Comparison of ENCODE assay signal across 8 cellular contexts in genomic region chr22:41021655-41022454, GRCh38.
A peak's percentile ranks its signal among the peaks of the same experiment; 100 is the strongest.
DNase-seq lines count a peak whose midpoint lies in the region; ATAC-seq, FAIRE-seq and TF ChIP-seq lines count a peak whose summit lies in the region.

No MANE protein-coding gene starts in this region.

- no peaks in the 10 kb centered on the region for H3K79me1 ChIP-seq in neuronal stem cell (ENCODE audit: low read depth, low read length)

- H3K27me3 ChIP-seq in neuronal stem cell (ENCODE audit: control insufficient read depth in 3 of 3, insufficient read depth in 3 of 3, low read depth in 1 of 3, low read length in 3 of 3), result peaks cover 0 to 16% (median 11%) of the 10 kb centered on the region in 3 experiments
- H3K27me3 ChIP-seq in thymus (ENCODE audit: control insufficient read depth, insufficient read depth), result no peaks in the 10 kb centered on the region

- no peaks in the 10 kb centered on the region for H3K9me3 ChIP-seq in neuronal stem cell (replicated peaks in 1 of 2; ENCODE audit: control insufficient read depth in 2 of 2, insufficient read depth in 1 of 2, low read depth in 1 of 2, low read length in 2 of 2)
- no peaks in the 10 kb centered on the region for H3K9me3 ChIP-seq in thymus (ENCODE audit: control insufficient read depth)

- no peak overlapping the region for H4K8ac ChIP-seq in neuronal stem cell (ENCODE audit: low read depth, low read length)

- H3K14ac ChIP-seq in neuronal stem cell (ENCODE audit: low read length), result peak overlapping the region; percentile 56

- peak overlapping the region; percentile 96 for H3K18ac ChIP-seq in neuronal stem cell (ENCODE audit: low read length)

- no peak for FAIRE-seq in RCC 7860 (lab: Jason Lieb, UNC)

- no peaks in the 10 kb centered on the region for H3K36me3 ChIP-seq in neuronal stem cell (replicated peaks in 1 of 2; ENCODE audit: control insufficient read depth in 2 of 2, insufficient read depth in 2 of 2, low read length in 2 of 2)
- no peaks in the 10 kb centered on the region for H3K36me3 ChIP-seq in thymus (ENCODE audit: control insufficient read depth, insufficient read depth)

- H2BK5ac ChIP-seq in neuronal stem cell (ENCODE audit: low read length), result no peak overlapping the region

- WGBS in neuronal stem cell (ENCODE audit: extremely low coverage in 2 of 2, insufficient read length in 2 of 2, insufficient replicate concordance in 1 of 2), 2 donors, result no CpG with 5 or more reads among the region's 84 CpGs
- WGBS in thymus, result 2% methylated on average over 84 of the region's 84 CpGs

- H3K4me3 ChIP-seq in AG09309 (ENCODE audit: control insufficient read depth, low read depth, low read length), result peak overlapping the region; percentile 61
- H3K4me3 ChIP-seq in neuronal stem cell (ENCODE audit: low read length in 2 of 2), result peak overlapping the region; percentile 66 to 79
- H3K4me3 ChIP-seq in thymus (ENCODE audit: low read length), result peak overlapping the region; percentile 84

- H3K4ac ChIP-seq in neuronal stem cell (ENCODE audit: low read length), result no peak overlapping the region

- ATAC-seq in GM18867 (IDR thresholded peaks at IDR 0.05; ENCODE audit: unreplicated experiment) (peak; percentile 63), HG03571 (IDR thresholded peaks at IDR 0.05; ENCODE audit: unreplicated experiment) (peak; percentile 70)

- H3K4me1 ChIP-seq in neuronal stem cell (ENCODE audit: control insufficient read depth in 2 of 2, insufficient read depth in 1 of 2, low read depth in 1 of 2, low read length in 2 of 2) (peaks cover 5% of the 10 kb centered on the region in 2 donors), thymus (ENCODE audit: control insufficient read depth, insufficient read depth, low read length) (peaks cover 9% of the 10 kb centered on the region)

- DNase-seq in AG09309 (ENCODE audit: low read depth), result no peak
- DNase-seq in RCC 7860 (ENCODE audit: low spot score), result peak; percentile 7
- DNase-seq in activated effector memory CD4-positive, alpha-beta T cell treated with anti-CD3 and anti-CD28 coated beads, Interleukin-2, amount 50 U/mL, for 16 hours, result peak; percentile 83
- peak; percentile 22 for DNase-seq in foreskin melanocyte
- peak; percentile 36 for DNase-seq in neuronal stem cell (ENCODE audit: low spot score)

- H2AFZ ChIP-seq in neuronal stem cell (ENCODE audit: low read length), result peak overlapping the region; percentile 96

- H2BK12ac ChIP-seq in neuronal stem cell (ENCODE audit: low read length), result no peak overlapping the region

- peak overlapping the region; percentile 77 for H3K9ac ChIP-seq in neuronal stem cell (ENCODE audit: low read depth, low read length, poor library complexity)

- no peak overlapping the region for H2BK120ac ChIP-seq in neuronal stem cell (ENCODE audit: low read depth, low read length)

- no peak overlapping the region for H4K91ac ChIP-seq in neuronal stem cell (ENCODE audit: low read depth, low read length, poor library complexity)

- peak overlapping the region; percentile 92 for H3K23ac ChIP-seq in neuronal stem cell (ENCODE audit: low read depth, low read length, poor library complexity)

- no peak for TF ChIP-seq CTCF in AG09309 (IDR thresholded peaks at IDR 0.05; ENCODE audit: control insufficient read depth, insufficient read depth, low read depth, low read length, missing control alignments)

- no peak overlapping the region for H2BK15ac ChIP-seq in neuronal stem cell (ENCODE audit: low read length)

- H2AK5ac ChIP-seq in neuronal stem cell (ENCODE audit: low read depth, low read length), result no peak overlapping the region

- H3K27ac ChIP-seq in neuronal stem cell (replicated peaks; ENCODE audit: low read length), result no peak overlapping the region
- peak overlapping the region; percentile 92 for H3K27ac ChIP-seq in thymus (ENCODE audit: low read depth)

- peak overlapping the region; percentile 96 for H3K4me2 ChIP-seq in neuronal stem cell (ENCODE audit: insufficient read depth, low read length, poor library complexity, severe bottlenecking)
